In genomic region chr2:201661366-201661765, GRCh38 we compare ENCODE assay signal across 1 cellular context.
TF ChIP-seq lines count a peak whose summit lies in the region.

No MANE protein-coding gene starts in this region.

TF ChIP-seq in GM23338, 12 proteins besides CTCF, POLR2A, EP300 and RAD21 (continued from another document):
- TF ChIP-seq, protein P1, sequence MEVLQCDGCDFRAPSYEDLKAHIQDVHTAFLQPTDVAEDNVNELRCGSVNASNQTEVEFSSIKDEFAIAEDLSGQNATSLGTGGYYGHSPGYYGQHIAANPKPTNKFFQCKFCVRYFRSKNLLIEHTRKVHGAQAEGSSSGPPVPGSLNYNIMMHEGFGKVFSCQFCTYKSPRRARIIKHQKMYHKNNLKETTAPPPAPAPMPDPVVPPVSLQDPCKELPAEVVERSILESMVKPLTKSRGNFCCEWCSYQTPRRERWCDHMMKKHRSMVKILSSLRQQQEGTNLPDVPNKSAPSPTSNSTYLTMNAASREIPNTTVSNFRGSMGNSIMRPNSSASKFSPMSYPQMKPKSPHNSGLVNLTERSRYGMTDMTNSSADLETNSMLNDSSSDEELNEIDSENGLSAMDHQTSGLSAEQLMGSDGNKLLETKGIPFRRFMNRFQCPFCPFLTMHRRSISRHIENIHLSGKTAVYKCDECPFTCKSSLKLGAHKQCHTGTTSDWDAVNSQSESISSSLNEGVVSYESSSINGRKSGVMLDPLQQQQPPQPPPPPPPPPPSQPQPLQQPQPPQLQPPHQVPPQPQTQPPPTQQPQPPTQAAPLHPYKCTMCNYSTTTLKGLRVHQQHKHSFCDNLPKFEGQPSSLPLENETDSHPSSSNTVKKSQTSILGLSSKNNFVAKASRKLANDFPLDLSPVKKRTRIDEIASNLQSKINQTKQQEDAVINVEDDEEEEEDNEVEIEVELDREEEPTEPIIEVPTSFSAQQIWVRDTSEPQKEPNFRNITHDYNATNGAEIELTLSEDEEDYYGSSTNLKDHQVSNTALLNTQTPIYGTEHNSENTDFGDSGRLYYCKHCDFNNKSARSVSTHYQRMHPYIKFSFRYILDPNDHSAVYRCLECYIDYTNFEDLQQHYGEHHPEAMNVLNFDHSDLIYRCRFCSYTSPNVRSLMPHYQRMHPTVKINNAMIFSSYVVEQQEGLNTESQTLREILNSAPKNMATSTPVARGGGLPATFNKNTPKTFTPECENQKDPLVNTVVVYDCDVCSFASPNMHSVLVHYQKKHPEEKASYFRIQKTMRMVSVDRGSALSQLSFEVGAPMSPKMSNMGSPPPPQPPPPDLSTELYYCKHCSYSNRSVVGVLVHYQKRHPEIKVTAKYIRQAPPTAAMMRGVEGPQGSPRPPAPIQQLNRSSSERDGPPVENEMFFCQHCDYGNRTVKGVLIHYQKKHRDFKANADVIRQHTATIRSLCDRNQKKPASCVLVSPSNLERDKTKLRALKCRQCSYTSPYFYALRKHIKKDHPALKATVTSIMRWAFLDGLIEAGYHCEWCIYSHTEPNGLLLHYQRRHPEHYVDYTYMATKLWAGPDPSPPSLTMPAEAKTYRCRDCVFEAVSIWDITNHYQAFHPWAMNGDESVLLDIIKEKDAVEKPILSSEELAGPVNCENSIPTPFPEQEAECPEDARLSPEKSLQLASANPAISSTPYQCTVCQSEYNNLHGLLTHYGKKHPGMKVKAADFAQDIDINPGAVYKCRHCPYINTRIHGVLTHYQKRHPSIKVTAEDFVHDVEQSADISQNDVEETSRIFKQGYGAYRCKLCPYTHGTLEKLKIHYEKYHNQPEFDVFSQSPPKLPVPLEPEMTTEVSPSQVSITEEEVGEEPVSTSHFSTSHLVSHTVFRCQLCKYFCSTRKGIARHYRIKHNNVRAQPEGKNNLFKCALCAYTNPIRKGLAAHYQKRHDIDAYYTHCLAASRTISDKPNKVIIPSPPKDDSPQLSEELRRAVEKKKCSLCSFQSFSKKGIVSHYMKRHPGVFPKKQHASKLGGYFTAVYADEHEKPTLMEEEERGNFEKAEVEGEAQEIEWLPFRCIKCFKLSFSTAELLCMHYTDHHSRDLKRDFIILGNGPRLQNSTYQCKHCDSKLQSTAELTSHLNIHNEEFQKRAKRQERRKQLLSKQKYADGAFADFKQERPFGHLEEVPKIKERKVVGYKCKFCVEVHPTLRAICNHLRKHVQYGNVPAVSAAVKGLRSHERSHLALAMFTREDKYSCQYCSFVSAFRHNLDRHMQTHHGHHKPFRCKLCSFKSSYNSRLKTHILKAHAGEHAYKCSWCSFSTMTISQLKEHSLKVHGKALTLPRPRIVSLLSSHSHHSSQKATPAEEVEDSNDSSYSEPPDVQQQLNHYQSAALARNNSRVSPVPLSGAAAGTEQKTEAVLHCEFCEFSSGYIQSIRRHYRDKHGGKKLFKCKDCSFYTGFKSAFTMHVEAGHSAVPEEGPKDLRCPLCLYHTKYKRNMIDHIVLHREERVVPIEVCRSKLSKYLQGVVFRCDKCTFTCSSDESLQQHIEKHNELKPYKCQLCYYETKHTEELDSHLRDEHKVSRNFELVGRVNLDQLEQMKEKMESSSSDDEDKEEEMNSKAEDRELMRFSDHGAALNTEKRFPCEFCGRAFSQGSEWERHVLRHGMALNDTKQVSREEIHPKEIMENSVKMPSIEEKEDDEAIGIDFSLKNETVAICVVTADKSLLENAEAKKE (CRISPR knock-in tag; IDR thresholded peaks at IDR 0.05), result no peak
- TF ChIP-seq REST (IDR thresholded peaks at IDR 0.05; ENCODE audit: unreplicated experiment) (no peak), POLR2AphosphoS5 (IDR thresholded peaks at IDR 0.05; ENCODE audit: low read depth) (no peak), ETS1 (IDR thresholded peaks at IDR 0.05) (no peak), ZNF331 (CRISPR knock-in tag; IDR thresholded peaks at IDR 0.05; ENCODE audit: low read depth) (no peak)
